ENCODE assay signal across 30 cellular contexts in genomic region chr17:17671369-17672119, GRCh38. TPM values are rescaled to one million over a fixed set of nuclear protein-coding genes. Genes with fewer than 3 reads are reported as not detected.
DNase-seq lines count a peak whose midpoint lies in the region; FAIRE-seq and TF ChIP-seq lines count a peak whose summit lies in the region.
"Had no signal": no experiment of that assay in that cellular context is flagged by ENCODE, and none has a peak within 500 bp of the region (broad histone marks: within the 10 kb centered on the region; RNA-seq: fewer than 3 reads in every experiment).

No MANE protein-coding gene starts in this region.

- H3K4me2 ChIP-seq in mammary epithelial cell (ENCODE audit: insufficient read depth, low read depth, low read length): no peak overlapping the region
- H3K4me2 ChIP-seq in mesenchymal stem cell (ENCODE audit: low read length, poor library complexity, severe bottlenecking): no peak overlapping the region

- H3K9me3 ChIP-seq in mammary epithelial cell (replicated peaks; ENCODE audit: insufficient read depth, low read length): no peaks in the 10 kb centered on the region
- no peaks in the 10 kb centered on the region for H3K9me3 ChIP-seq in mesenchymal stem cell (ENCODE audit: control insufficient read depth, low read length)
- H3K9me3 ChIP-seq: ascending aorta, ovary, SJCRH30 had no signal

- H3K79me2 ChIP-seq in mammary epithelial cell (ENCODE audit: insufficient read depth, low read length): no peaks in the 10 kb centered on the region

- no peak overlapping the region for H3K4ac ChIP-seq in mesenchymal stem cell (ENCODE audit: low read depth in 1 of 2, low read length in 2 of 2)

- no peak overlapping the region for H2BK5ac ChIP-seq in mesenchymal stem cell (ENCODE audit: low read depth, low read length, poor library complexity, severe bottlenecking)

- no peak for TF ChIP-seq CTCF in mammary epithelial cell (conservative IDR thresholded peaks at IDR 0.05 in 1 of 2, IDR thresholded peaks at IDR 0.05 in 1 of 2; ENCODE audit: extremely low read depth in 1 of 2, insufficient read depth in 1 of 2, low read depth in 1 of 2, low read length in 2 of 2)

- H3K9ac ChIP-seq in mammary epithelial cell (ENCODE audit: insufficient read depth, low read length): no peak overlapping the region
- H3K9ac ChIP-seq in mesenchymal stem cell (ENCODE audit: low read length): no peak overlapping the region

- H3K9me3 Mint-ChIP-seq in activated CD4-positive, alpha-beta T cell treated with anti-CD3 and anti-CD28 coated beads, Interleukin-2, amount 10 ng/mL, durations not matched to agents 24 days and 14 days: no peaks in the 10 kb centered on the region
- H3K9me3 Mint-ChIP-seq in T-helper 2 cell treated with Interferon-gamma antibody and Interleukin-4, amounts not matched to agents 5 μg/mL and 100 μg/mL, for 36 hours: no peaks in the 10 kb centered on the region
- H3K9me3 Mint-ChIP-seq: activated CD8-positive, alpha-beta T cell treated with anti-CD3 and anti-CD28 coated beads for 36 hours; activated naive CD8-positive, alpha-beta T cell treated with anti-CD3 and anti-CD28 coated beads for 36 hours; activated T-helper 2 cell treated with anti-CD3 and anti-CD28 coated beads, Interferon-gamma antibody, Interleukin-2, Interleukin-4, amounts not matched to agents 10 μg/mL and 5 μg/mL and 100 μg/mL, durations not matched to agents 14 hours and 24 hours and 36 hours; dendritic cell treated with granulocyte-macrophage colony-stimulating factor and Interleukin-4, amounts not matched to agents 40 ng/mL and 50 ng/mL, for 4 days; HFFc6; natural killer cell; type B pancreatic cell had no signal

- CTCF ChIA-PET in mammary epithelial cell (lab: Charles Lee; ENCODE audit: low non-redundant PET): no interaction called here

- H3K4me3 ChIP-seq in mammary epithelial cell (replicated peaks in 1 of 3; ENCODE audit: insufficient read depth in 1 of 3, low read depth in 2 of 3, low read length in 3 of 3) (no peak overlapping the region), mesenchymal stem cell (ENCODE audit: insufficient read depth in 1 of 2, low read depth in 1 of 2, low read length in 2 of 2) (no peak overlapping the region)
- H3K4me3 ChIP-seq: ascending aorta, ovary, SJCRH30 had no signal

- H3K23ac ChIP-seq in mesenchymal stem cell (ENCODE audit: low read length in 2 of 2): no peak overlapping the region

- WGBS in mammary epithelial cell (ENCODE audit: low coverage, missing lambda C conversion rate): 47% methylated on average over 9 of the region's 10 CpGs
- WGBS in mesenchymal stem cell: 78% methylated on average over 8 of the region's 10 CpGs

- H3K79me1 ChIP-seq in mesenchymal stem cell (replicated peaks; ENCODE audit: low read length, poor library complexity, severe bottlenecking): no peaks in the 10 kb centered on the region

- H2BK120ac ChIP-seq in mesenchymal stem cell (ENCODE audit: low read depth, low read length): no peak overlapping the region

- peaks cover 29% of the 10 kb centered on the region for H3K4me1 Mint-ChIP-seq in activated CD4-positive, alpha-beta T cell treated with anti-CD3 and anti-CD28 coated beads, Interleukin-2, amount 10 ng/mL, durations not matched to agents 24 days and 14 days
- H3K4me1 Mint-ChIP-seq in T-helper 2 cell treated with Interferon-gamma antibody and Interleukin-4, amounts not matched to agents 5 μg/mL and 100 μg/mL, for 36 hours (ENCODE audit: low read depth): peaks cover 23% of the 10 kb centered on the region

- H3K14ac ChIP-seq in mesenchymal stem cell (ENCODE audit: low read length in 2 of 2): no peak overlapping the region

- intact Hi-C loops in mammary epithelial cell (cut with micrococcal nuclease): no loop called here
- intact Hi-C loops in activated CD4-positive, alpha-beta T cell treated with anti-CD3 and anti-CD28 coated beads, Interleukin-2, amount 10 ng/mL, durations not matched to agents 24 days and 14 days (cut with micrococcal nuclease): no loop called here

- H2AFZ ChIP-seq in mammary epithelial cell (ENCODE audit: low read depth, low read length): peak overlapping the region; percentile 63
- H2AFZ ChIP-seq in mesenchymal stem cell (ENCODE audit: low read depth, low read length): no peak overlapping the region

- no peaks in the 10 kb centered on the region for H4K20me1 ChIP-seq in mammary epithelial cell (ENCODE audit: insufficient read depth, low read length)

- H4K91ac ChIP-seq in mesenchymal stem cell (ENCODE audit: low read length): peak overlapping the region; percentile 28

- H3K27ac ChIP-seq in mammary epithelial cell (ENCODE audit: insufficient read depth, low read depth, low read length) (no peak overlapping the region), mesenchymal stem cell (ENCODE audit: low read length, poor library complexity, severe bottlenecking) (no peak overlapping the region)
- H3K27ac ChIP-seq: ascending aorta, ovary, SJCRH30 had no signal

- H3K36me3 Mint-ChIP-seq in activated CD4-positive, alpha-beta T cell treated with anti-CD3 and anti-CD28 coated beads, Interleukin-2, amount 10 ng/mL, durations not matched to agents 24 days and 14 days (ENCODE audit: low read depth): no peaks in the 10 kb centered on the region
- H3K36me3 Mint-ChIP-seq in T-helper 2 cell treated with Interferon-gamma antibody and Interleukin-4, amounts not matched to agents 5 μg/mL and 100 μg/mL, for 36 hours (ENCODE audit: low read depth): no peaks in the 10 kb centered on the region
- H3K36me3 Mint-ChIP-seq: activated naive CD8-positive, alpha-beta T cell treated with anti-CD3 and anti-CD28 coated beads for 36 hours; CD14-positive monocyte; natural killer cell; type B pancreatic cell had no signal

- H3K27ac Mint-ChIP-seq in activated CD4-positive, alpha-beta T cell treated with anti-CD3 and anti-CD28 coated beads, Interleukin-2, amount 10 ng/mL, durations not matched to agents 24 days and 14 days: no peak overlapping the region
- H3K27ac Mint-ChIP-seq in T-helper 2 cell treated with Interferon-gamma antibody and Interleukin-4, amounts not matched to agents 5 μg/mL and 100 μg/mL, for 36 hours: no peak overlapping the region
- H3K27ac Mint-ChIP-seq: activated CD8-positive, alpha-beta T cell treated with anti-CD3 and anti-CD28 coated beads for 36 hours; activated naive CD8-positive, alpha-beta T cell treated with anti-CD3 and anti-CD28 coated beads for 36 hours; activated T-helper 2 cell treated with anti-CD3 and anti-CD28 coated beads, Interferon-gamma antibody, Interleukin-2, Interleukin-4, amounts not matched to agents 10 μg/mL and 5 μg/mL and 100 μg/mL, durations not matched to agents 14 hours and 24 hours and 36 hours; dendritic cell treated with granulocyte-macrophage colony-stimulating factor and Interleukin-4, amounts not matched to agents 40 ng/mL and 50 ng/mL, for 4 days; natural killer cell; type B pancreatic cell had no signal

- H2BK12ac ChIP-seq in mesenchymal stem cell (ENCODE audit: low read length in 2 of 2): no peak overlapping the region

- no peaks in the 10 kb centered on the region for H3K36me3 ChIP-seq in mammary epithelial cell (ENCODE audit: insufficient read depth, low read length)
- H3K36me3 ChIP-seq in mesenchymal stem cell (ENCODE audit: control insufficient read depth in 1 of 2, insufficient read depth in 2 of 2, low read depth in 1 of 2, low read length in 2 of 2): no peaks in the 10 kb centered on the region
- H3K36me3 ChIP-seq: ascending aorta, ovary, SJCRH30 had no signal

- BruUV-seq in mammary epithelial cell (replicated peaks; lab: Mats Ljungman, UMichigan): no TSS peak

- H3K4me3 Mint-ChIP-seq in activated CD4-positive, alpha-beta T cell treated with anti-CD3 and anti-CD28 coated beads, Interleukin-2, amount 10 ng/mL, durations not matched to agents 24 days and 14 days: no peak overlapping the region
- no peak overlapping the region for H3K4me3 Mint-ChIP-seq in T-helper 2 cell treated with Interferon-gamma antibody and Interleukin-4, amounts not matched to agents 5 μg/mL and 100 μg/mL, for 36 hours
- H3K4me3 Mint-ChIP-seq: activated CD8-positive, alpha-beta T cell treated with anti-CD3 and anti-CD28 coated beads for 36 hours; activated naive CD8-positive, alpha-beta T cell treated with anti-CD3 and anti-CD28 coated beads for 36 hours; dendritic cell treated with granulocyte-macrophage colony-stimulating factor and Interleukin-4, amounts not matched to agents 40 ng/mL and 50 ng/mL, for 4 days; HFFc6; natural killer cell; type B pancreatic cell had no signal

- dilution Hi-C loops in mammary epithelial cell (cut with HindIII; ENCODE audit: low sequenced_read_pairs): loop anchor here (5.0 kb wide), 1 partner anchor 141 kb away; no protein-coding TSS in a partner anchor

- no peak overlapping the region for H4K8ac ChIP-seq in mesenchymal stem cell (ENCODE audit: low read length)

- FAIRE-seq in HTR-8/SVneo (lab: Jason Lieb, UNC): peak; percentile 59
- FAIRE-seq in urothelium cell line (lab: Jason Lieb, UNC): peak; percentile 13
- FAIRE-seq: islet of Langerhans, RCC 7860, TTC549 had no signal

- no peak for DNase-seq in HTR-8/SVneo (ENCODE audit: insufficient read length, low spot score)
- no peak for DNase-seq in mammary epithelial cell
- no peak for DNase-seq in mesenchymal stem cell
- DNase-seq in urothelium cell line (ENCODE audit: low spot score): no peak
- DNase-seq in activated CD4-positive, alpha-beta T cell treated with anti-CD3 and anti-CD28 coated beads, Interleukin-2, amount 10 ng/mL, durations not matched to agents 24 days and 14 days: no peak
- DNase-seq in activated gamma-delta T cell treated with Interleukin-2 at 50 U/mL for 16 hours: no peak
- no peak for DNase-seq in T-helper 2 cell treated with Interferon-gamma antibody and Interleukin-4, amounts not matched to agents 5 μg/mL and 100 μg/mL, for 36 hours (ENCODE audit: low spot score)
- DNase-seq: activated CD4-positive, alpha-beta T cell treated with anti-CD3 and anti-CD28 coated beads for 1 hour; activated CD8-positive, alpha-beta T cell treated with anti-CD3 and anti-CD28 coated beads for 36 hours; activated naive CD8-positive, alpha-beta T cell treated with anti-CD3 and anti-CD28 coated beads for 36 hours; central memory CD4-positive, alpha-beta T cell; MM.1S; natural killer cell; NCI-H1417 treated with DMSO at 0.1 percent for 48 hours; NCI-H2081; NCI-H226; ovary; retina; stimulated activated CD4-positive, alpha-beta T cell treated with anti-CD3 and anti-CD28 coated beads, Interleukin-2, amount 100 ng/mL, for 48 hours; T-helper 1 cell had no signal

- in situ Hi-C loops in mammary epithelial cell (cut with MboI; ENCODE audit: low sequenced_read_pairs in 2 of 2): no loop called here

- no peaks in the 10 kb centered on the region for H3K27me3 ChIP-seq in mammary epithelial cell (ENCODE audit: insufficient read depth, low read length)
- peaks cover 35 to 41% of the 10 kb centered on the region in 2 experiments for H3K27me3 ChIP-seq in mesenchymal stem cell (ENCODE audit: control insufficient read depth in 1 of 2, insufficient read depth in 1 of 2, low read length in 2 of 2)
- H3K27me3 ChIP-seq: ascending aorta, ovary had no signal

- H3K4me1 ChIP-seq in mammary epithelial cell (ENCODE audit: insufficient read depth, low read length) (peaks cover 62% of the 10 kb centered on the region), mesenchymal stem cell (ENCODE audit: control insufficient read depth, insufficient read depth, low read depth, low read length) (peaks cover 11% of the 10 kb centered on the region)
- H3K4me1 ChIP-seq: ascending aorta had no signal

- H2BK15ac ChIP-seq in mesenchymal stem cell (ENCODE audit: low read depth, poor library complexity, severe bottlenecking): peak overlapping the region; percentile 30

- H3K27me3 Mint-ChIP-seq in activated CD4-positive, alpha-beta T cell treated with anti-CD3 and anti-CD28 coated beads, Interleukin-2, amount 10 ng/mL, durations not matched to agents 24 days and 14 days: peaks cover 7% of the 10 kb centered on the region
- H3K27me3 Mint-ChIP-seq in T-helper 2 cell treated with Interferon-gamma antibody and Interleukin-4, amounts not matched to agents 5 μg/mL and 100 μg/mL, for 36 hours (ENCODE audit: low read depth): peaks cover 18% of the 10 kb centered on the region
- H3K27me3 Mint-ChIP-seq: activated CD8-positive, alpha-beta T cell treated with anti-CD3 and anti-CD28 coated beads for 36 hours; activated naive CD8-positive, alpha-beta T cell treated with anti-CD3 and anti-CD28 coated beads for 36 hours; type B pancreatic cell had no signal

- no peak overlapping the region for H3K18ac ChIP-seq in mesenchymal stem cell (ENCODE audit: low read depth in 1 of 2, low read length in 2 of 2)

- no peak overlapping the region for H2AK5ac ChIP-seq in mesenchymal stem cell (ENCODE audit: low read length, severe bottlenecking)

RNA-seq across cellular contexts. Expression of gene RAI1, which starts 9.7 kb away (rescaled TPM):
- total RNA-seq in mammary epithelial cell: 10 to 100 TPM; 23.8 to 41.9 TPM
- 4.9 TPM for polyA plus RNA-seq in mammary epithelial cell
- polyA minus RNA-seq in mammary epithelial cell: 8.5 TPM
- 24.1 TPM for polyA plus RNA-seq in mesenchymal stem cell (2013, experiment 1 of 2)
- polyA plus RNA-seq in mesenchymal stem cell (2013, experiment 2 of 2): 22.8 TPM
- total RNA-seq in activated CD4-positive, alpha-beta T cell treated with anti-CD3 and anti-CD28 coated beads, Interleukin-2, amount 10 ng/mL, durations not matched to agents 24 days and 14 days: 30.1 and 34.5 TPM in 2 replicates
